ENCODE assay signal across 9 cellular contexts in genomic region chr7:143900230-143900766, GRCh38. TPM values are rescaled to one million over a fixed set of nuclear protein-coding genes. Genes with fewer than 3 reads are reported as not detected.
DNase-seq lines count a peak whose midpoint lies in the region; ATAC-seq and TF ChIP-seq lines count a peak whose summit lies in the region.
"Had no signal": no experiment of that assay in that cellular context is flagged by ENCODE, and none has a peak within 500 bp of the region (broad histone marks: within the 10 kb centered on the region; RNA-seq: fewer than 3 reads in every experiment).

No MANE protein-coding gene starts in this region.

- H3K27ac ChIP-seq in thoracic aorta, result peak overlapping the region; percentile 78 to 89

- no peaks in the 10 kb centered on the region for H3K9me3 ChIP-seq in thoracic aorta

- TF ChIP-seq CTCF in thoracic aorta (IDR thresholded peaks at IDR 0.05), result no peak

- peak overlapping the region; percentile 88 for H3K4me3 Mint-ChIP-seq in activated naive CD4-positive, alpha-beta T cell treated with anti-CD3 and anti-CD28 coated beads for 36 hours
- H3K4me3 Mint-ChIP-seq in activated naive CD8-positive, alpha-beta T cell treated with anti-CD3 and anti-CD28 coated beads, Interleukin-2, amount 50 U/mL, for 24 hours, result peak overlapping the region; percentile 94

- H3K27me3 Mint-ChIP-seq in activated naive CD4-positive, alpha-beta T cell treated with anti-CD3 and anti-CD28 coated beads for 36 hours (ENCODE audit: low read depth), result no peaks in the 10 kb centered on the region
- no peaks in the 10 kb centered on the region for H3K27me3 Mint-ChIP-seq in activated naive CD8-positive, alpha-beta T cell treated with anti-CD3 and anti-CD28 coated beads, Interleukin-2, amount 50 U/mL, for 24 hours

- intact Hi-C loops in activated naive CD4-positive, alpha-beta T cell treated with anti-CD3 and anti-CD28 coated beads for 36 hours (cut with micrococcal nuclease), result loop anchor here (5.0 kb wide), 2 partner anchors 227 to 408 kb away; no protein-coding TSS in a partner anchor

- peak overlapping the region; percentile 79 for H3K4me3 ChIP-seq in thoracic aorta

- no peak for ATAC-seq in activated naive CD8-positive, alpha-beta T cell treated with anti-CD3 and anti-CD28 coated beads, Interleukin-2, amount 50 U/mL, for 24 hours
- ATAC-seq in thoracic aorta (ENCODE audit: insufficient number of reproducible peaks, low FRiP score, low read depth) (no peak), HG02981 (IDR thresholded peaks at IDR 0.05; ENCODE audit: unreplicated experiment) (no peak), GM21723 (IDR thresholded peaks at IDR 0.05; ENCODE audit: unreplicated experiment) (no peak)

- no peaks in the 10 kb centered on the region for H3K9me3 Mint-ChIP-seq in activated naive CD4-positive, alpha-beta T cell treated with anti-CD3 and anti-CD28 coated beads for 36 hours
- H3K9me3 Mint-ChIP-seq in activated naive CD8-positive, alpha-beta T cell treated with anti-CD3 and anti-CD28 coated beads, Interleukin-2, amount 50 U/mL, for 24 hours, result no peaks in the 10 kb centered on the region
- H3K9me3 Mint-ChIP-seq: dendritic cell treated with granulocyte-macrophage colony-stimulating factor and Interleukin-4, amounts not matched to agents 40 ng/mL and 50 ng/mL, for 4 days had no signal

- no peaks in the 10 kb centered on the region for H3K36me3 ChIP-seq in thoracic aorta

- no peak overlapping the region for H3K27ac Mint-ChIP-seq in activated naive CD4-positive, alpha-beta T cell treated with anti-CD3 and anti-CD28 coated beads for 36 hours
- no peak overlapping the region for H3K27ac Mint-ChIP-seq in activated naive CD8-positive, alpha-beta T cell treated with anti-CD3 and anti-CD28 coated beads, Interleukin-2, amount 50 U/mL, for 24 hours

- H3K27me3 ChIP-seq in thoracic aorta (replicated peaks; ENCODE audit: insufficient read depth), result no peaks in the 10 kb centered on the region

- H3K4me1 ChIP-seq in thoracic aorta (ENCODE audit: control insufficient read depth in 1 of 2, low read depth in 2 of 2), result peaks cover 12 to 24% of the 10 kb centered on the region in 2 donors

- H3K36me3 Mint-ChIP-seq in activated naive CD4-positive, alpha-beta T cell treated with anti-CD3 and anti-CD28 coated beads for 36 hours (ENCODE audit: low read depth), result no peaks in the 10 kb centered on the region
- H3K36me3 Mint-ChIP-seq in activated naive CD8-positive, alpha-beta T cell treated with anti-CD3 and anti-CD28 coated beads, Interleukin-2, amount 50 U/mL, for 24 hours (ENCODE audit: low read depth), result no peaks in the 10 kb centered on the region

- H3K4me1 Mint-ChIP-seq in activated naive CD4-positive, alpha-beta T cell treated with anti-CD3 and anti-CD28 coated beads for 36 hours (ENCODE audit: low read depth), result peaks cover 20% of the 10 kb centered on the region
- H3K4me1 Mint-ChIP-seq in activated naive CD8-positive, alpha-beta T cell treated with anti-CD3 and anti-CD28 coated beads, Interleukin-2, amount 50 U/mL, for 24 hours, result peaks cover 24% of the 10 kb centered on the region

- DNase-seq in activated naive CD4-positive, alpha-beta T cell treated with anti-CD3 and anti-CD28 coated beads for 36 hours, result no peak
- DNase-seq in activated naive CD4-positive, alpha-beta T cell (lab: John Stamatoyannopoulos, UW), result no peak
- no peak for DNase-seq in activated naive CD8-positive, alpha-beta T cell treated with anti-CD3 and anti-CD28 coated beads, Interleukin-2, amount 50 U/mL, for 24 hours
- DNase-seq in iris pigment epithelial cell (ENCODE audit: low read depth) (peak; percentile 59), thoracic aorta (ENCODE audit: low spot score) (no peak)
- no peak for DNase-seq in stimulated activated CD4-positive, alpha-beta T cell treated with anti-CD3 and anti-CD28 coated beads, Interleukin-4, amount 100 ng/mL, for 24 hours

- CTCF ChIA-PET in activated naive CD4-positive, alpha-beta T cell treated with anti-CD3 and anti-CD28 coated beads for 36 hours (lab: Charles Lee), result interaction anchor here (1.2 to 3.5 kb wide), 3 partner anchors 12 to 227 kb away, joined by 3 to 26 read pairs (median 3); no protein-coding TSS in a partner anchor

RNA-seq across cellular contexts. Expression of gene TCAF1, which starts 1.7 kb away (rescaled TPM):
- 10 to 100 TPM; 13.7 to 13.8 TPM for total RNA-seq in activated naive CD4-positive, alpha-beta T cell treated with anti-CD3 and anti-CD28 coated beads for 36 hours
- total RNA-seq in thoracic aorta, result 10 to 100 TPM; 28.4 to 28.6 TPM

RNA-seq across cellular contexts. Expression of gene OR2F2, which starts 34.7 kb away (rescaled TPM):
- not detected for total RNA-seq in activated naive CD4-positive, alpha-beta T cell treated with anti-CD3 and anti-CD28 coated beads for 36 hours
- not detected for total RNA-seq in thoracic aorta

RNA-seq across cellular contexts. Expression of gene OR2F1, which starts 54.3 kb away (rescaled TPM):
- not detected for total RNA-seq in activated naive CD4-positive, alpha-beta T cell treated with anti-CD3 and anti-CD28 coated beads for 36 hours
- not detected for total RNA-seq in thoracic aorta
